23 cellular contexts compared by ENCODE assay signal in the genomic region with DNA sequence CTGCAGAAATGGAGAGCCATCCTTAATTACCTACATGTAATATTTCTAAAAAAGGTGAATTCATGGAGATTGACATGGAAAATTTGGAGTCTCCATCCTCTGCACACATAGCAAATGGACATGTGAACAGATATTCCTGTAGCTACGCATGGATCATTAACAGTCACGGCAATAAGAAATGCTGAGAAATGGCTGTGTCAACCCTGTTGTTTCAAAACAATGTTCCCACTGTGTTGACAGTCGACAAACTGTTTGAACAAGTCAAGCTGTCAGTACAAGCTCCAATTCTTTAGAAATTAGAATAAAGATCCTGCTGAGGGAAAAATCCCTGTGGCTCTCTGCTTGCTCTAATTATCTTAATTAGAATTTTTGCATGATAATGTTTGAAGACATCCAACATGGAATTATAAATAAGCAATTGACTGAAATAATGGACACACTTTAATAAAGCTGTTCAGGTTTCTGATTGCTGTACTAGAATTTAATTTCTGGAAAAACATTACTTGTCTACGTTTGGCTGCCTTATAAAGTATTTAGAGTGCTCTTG. TPM values are rescaled to one million over a fixed set of nuclear protein-coding genes. Genes with fewer than 3 reads are reported as not detected.
A peak's percentile ranks its signal among the peaks of the same experiment; 100 is the strongest.
DNase-seq lines count a peak whose midpoint lies in the region; ATAC-seq, FAIRE-seq and TF ChIP-seq lines count a peak whose summit lies in the region.
"Had no signal": no experiment of that assay in that cellular context is flagged by ENCODE, and none has a peak within 500 bp of the region (broad histone marks: within the 10 kb centered on the region; RNA-seq: fewer than 3 reads in every experiment).

No MANE protein-coding gene starts in this region.

- peak overlapping the region; percentile 78 for H3K27ac Mint-ChIP-seq in activated CD4-positive, alpha-beta T cell treated with anti-CD3 and anti-CD28 coated beads for 36 hours
- no peak overlapping the region for H3K27ac Mint-ChIP-seq in activated CD4-positive, alpha-beta T cell treated with anti-CD3 and anti-CD28 coated beads, Interleukin-2, amount 10 ng/mL, durations not matched to agents 24 days and 14 days
- H3K27ac Mint-ChIP-seq in CD14-positive monocyte: peak overlapping the region in 2 of 7 donors; percentile 6 to 11
- H3K27ac Mint-ChIP-seq: stimulated activated memory B cell treated with anti-CD40 and anti-IgM and Interleukin-4, amounts not matched to agents 10 μg/mL and 1 μg/mL and 100 μg/mL, for 72 hours; T-helper 1 cell treated with Interleukin-12 subunit alpha and Interleukin-12 subunit beta and Interleukin-4 antibody, amounts not matched to agents 30 μg/mL and 1 μg/mL, for 36 hours had no signal

- no peak overlapping the region for H3K4me3 Mint-ChIP-seq in activated CD4-positive, alpha-beta T cell treated with anti-CD3 and anti-CD28 coated beads for 36 hours
- no peak overlapping the region for H3K4me3 Mint-ChIP-seq in activated CD4-positive, alpha-beta T cell treated with anti-CD3 and anti-CD28 coated beads, Interleukin-2, amount 10 ng/mL, durations not matched to agents 24 days and 14 days
- H3K4me3 Mint-ChIP-seq in CD14-positive monocyte: no peak overlapping the region
- H3K4me3 Mint-ChIP-seq: activated naive CD8-positive, alpha-beta T cell treated with anti-CD3 and anti-CD28 coated beads, Interleukin-2, amount 10 ng/mL, durations not matched to agents 7 days and 5 days; effector memory CD8-positive, alpha-beta T cell; stimulated activated memory B cell treated with anti-CD40 and anti-IgM and Interleukin-4, amounts not matched to agents 10 μg/mL and 1 μg/mL and 100 μg/mL, for 72 hours; T-helper 1 cell treated with Interleukin-12 subunit alpha and Interleukin-12 subunit beta and Interleukin-4 antibody, amounts not matched to agents 30 μg/mL and 1 μg/mL, for 36 hours had no signal

- no peak overlapping the region for H3K4me3 ChIP-seq in pancreas
- H3K4me3 ChIP-seq in BE2C (ENCODE audit: low read depth, low read length): no peak overlapping the region
- H3K4me3 ChIP-seq: cardiac muscle cell, skin epidermis had no signal

- no peaks in the 10 kb centered on the region for H3K9me3 ChIP-seq in pancreas
- no peaks in the 10 kb centered on the region for H3K9me3 ChIP-seq in BE2C

- H3K36me3 Mint-ChIP-seq in activated CD4-positive, alpha-beta T cell treated with anti-CD3 and anti-CD28 coated beads for 36 hours (ENCODE audit: low read depth): peaks cover 78% of the 10 kb centered on the region
- peaks cover 71% of the 10 kb centered on the region for H3K36me3 Mint-ChIP-seq in activated CD4-positive, alpha-beta T cell treated with anti-CD3 and anti-CD28 coated beads, Interleukin-2, amount 10 ng/mL, durations not matched to agents 24 days and 14 days (ENCODE audit: low read depth)
- peaks cover 86 to 95% of the 10 kb centered on the region in 2 donors for H3K36me3 Mint-ChIP-seq in CD14-positive monocyte

- no peak for DNase-seq in activated CD4-positive, alpha-beta T cell treated with anti-CD3 and anti-CD28 coated beads for 36 hours
- no peak for DNase-seq in activated CD4-positive, alpha-beta T cell treated with anti-CD3 and anti-CD28 coated beads, Interleukin-2, amount 10 ng/mL, durations not matched to agents 24 days and 14 days
- DNase-seq in DMS79 treated with DMSO at 0.1 percent for 48 hours (lab: John Stamatoyannopoulos, UW): peak; percentile 68
- no peak for DNase-seq in pancreas
- DNase-seq in BE2C: no peak
- no peak for DNase-seq in CD14-positive monocyte (ENCODE audit: low spot score)
- DNase-seq in NCI-H524 (lab: John Stamatoyannopoulos, UW): no peak
- DNase-seq: ACHN; activated CD4-positive, CD25-positive, alpha-beta regulatory T cell; activated naive CD8-positive, alpha-beta T cell treated with anti-CD3 and anti-CD28 coated beads, Interleukin-2, amount 10 ng/mL, durations not matched to agents 7 days and 5 days; effector memory CD8-positive, alpha-beta T cell; kidney glomerular epithelial cell; midbrain; NCI-H2029 treated with DMSO at 0.1 percent for 48 hours had no signal

- H3K27ac ChIP-seq in VCaP (peak overlapping the region; percentile 98), pancreas (peak overlapping the region in 1 of 4 donors; percentile 13)
- H3K27ac ChIP-seq: cardiac muscle cell, skin epidermis had no signal

- no peak for FAIRE-seq in pancreas (lab: Jason Lieb, UNC)

- H3K27me3 Mint-ChIP-seq in activated CD4-positive, alpha-beta T cell treated with anti-CD3 and anti-CD28 coated beads for 36 hours: no peaks in the 10 kb centered on the region
- no peaks in the 10 kb centered on the region for H3K27me3 Mint-ChIP-seq in activated CD4-positive, alpha-beta T cell treated with anti-CD3 and anti-CD28 coated beads, Interleukin-2, amount 10 ng/mL, durations not matched to agents 24 days and 14 days
- no peaks in the 10 kb centered on the region for H3K27me3 Mint-ChIP-seq in CD14-positive monocyte (ENCODE audit: low read depth in 3 of 3)
- H3K27me3 Mint-ChIP-seq: activated naive CD8-positive, alpha-beta T cell treated with anti-CD3 and anti-CD28 coated beads, Interleukin-2, amount 10 ng/mL, durations not matched to agents 7 days and 5 days; effector memory CD8-positive, alpha-beta T cell; stimulated activated memory B cell treated with anti-CD40 and anti-IgM and Interleukin-4, amounts not matched to agents 10 μg/mL and 1 μg/mL and 100 μg/mL, for 72 hours had no signal

- ATAC-seq in activated CD4-positive, alpha-beta T cell treated with anti-CD3 and anti-CD28 coated beads for 36 hours: no peak
- peak in 3 of 4 donors; percentile 60 to 76 (median 68) for ATAC-seq in pancreas
- ATAC-seq: effector memory CD8-positive, alpha-beta T cell; Right ventricle myocardium inferior; stimulated activated memory B cell treated with anti-CD40 and anti-IgM and Interleukin-4, amounts not matched to agents 10 μg/mL and 1 μg/mL and 100 μg/mL, for 72 hours had no signal

- no peaks in the 10 kb centered on the region for H3K36me3 ChIP-seq in pancreas
- H3K36me3 ChIP-seq in BE2C: no peaks in the 10 kb centered on the region
- H3K36me3 ChIP-seq: cardiac muscle cell had no signal

- H3K4me1 ChIP-seq in pancreas (peaks cover 5 to 18% (median 17%) of the 10 kb centered on the region in 3 donors), BE2C (no peaks in the 10 kb centered on the region)

- CTCF ChIA-PET in activated CD4-positive, alpha-beta T cell treated with anti-CD3 and anti-CD28 coated beads for 36 hours (lab: Charles Lee): interaction anchor here (0.6 to 7.1 kb wide), 5 partner anchors 15 to 606 kb away, joined by 3 to 52 read pairs (median 4); no protein-coding TSS in a partner anchor

- H3K27me3 ChIP-seq in pancreas (no peaks in the 10 kb centered on the region), BE2C (no peaks in the 10 kb centered on the region)
- H3K27me3 ChIP-seq: cardiac muscle cell had no signal

- TF ChIP-seq CTCF in VCaP (conservative IDR thresholded peaks at IDR 0.05) (no peak), pancreas (IDR thresholded peaks at IDR 0.05) (no peak), BE2C (IDR thresholded peaks at IDR 0.05; ENCODE audit: low read depth, low read length) (no peak), CD14-positive monocyte (IDR thresholded peaks at IDR 0.05) (no peak)

- peaks cover 26% of the 10 kb centered on the region for H3K4me1 Mint-ChIP-seq in activated CD4-positive, alpha-beta T cell treated with anti-CD3 and anti-CD28 coated beads for 36 hours
- H3K4me1 Mint-ChIP-seq in activated CD4-positive, alpha-beta T cell treated with anti-CD3 and anti-CD28 coated beads, Interleukin-2, amount 10 ng/mL, durations not matched to agents 24 days and 14 days: peaks cover 10% of the 10 kb centered on the region
- no peaks in the 10 kb centered on the region for H3K4me1 Mint-ChIP-seq in CD14-positive monocyte

- no peaks in the 10 kb centered on the region for H3K9me3 Mint-ChIP-seq in activated CD4-positive, alpha-beta T cell treated with anti-CD3 and anti-CD28 coated beads for 36 hours (ENCODE audit: low read depth)
- no peaks in the 10 kb centered on the region for H3K9me3 Mint-ChIP-seq in activated CD4-positive, alpha-beta T cell treated with anti-CD3 and anti-CD28 coated beads, Interleukin-2, amount 10 ng/mL, durations not matched to agents 24 days and 14 days
- H3K9me3 Mint-ChIP-seq in CD14-positive monocyte: no peaks in the 10 kb centered on the region
- H3K9me3 Mint-ChIP-seq: activated naive CD8-positive, alpha-beta T cell treated with anti-CD3 and anti-CD28 coated beads, Interleukin-2, amount 10 ng/mL, durations not matched to agents 7 days and 5 days; effector memory CD8-positive, alpha-beta T cell; stimulated activated memory B cell treated with anti-CD40 and anti-IgM and Interleukin-4, amounts not matched to agents 10 μg/mL and 1 μg/mL and 100 μg/mL, for 72 hours; T-helper 1 cell treated with Interleukin-12 subunit alpha and Interleukin-12 subunit beta and Interleukin-4 antibody, amounts not matched to agents 30 μg/mL and 1 μg/mL, for 36 hours had no signal

- WGBS in pancreas, 2 donors: 9 to 13% methylated on average over 4 of the region's 4 CpGs

- POLR2A ChIA-PET in activated CD4-positive, alpha-beta T cell treated with anti-CD3 and anti-CD28 coated beads for 36 hours (lab: Charles Lee): interaction anchor here (0.8 kb wide), 1 partner anchor 18 kb away, joined by 3 read pairs; no protein-coding TSS in a partner anchor

- intact Hi-C loops in activated CD4-positive, alpha-beta T cell treated with anti-CD3 and anti-CD28 coated beads for 36 hours (cut with DNase I, micrococcal nuclease): no loop called here
- intact Hi-C loops in activated CD4-positive, alpha-beta T cell treated with anti-CD3 and anti-CD28 coated beads, Interleukin-2, amount 10 ng/mL, durations not matched to agents 24 days and 14 days (cut with micrococcal nuclease): no loop called here
- intact Hi-C loops in pancreas (cut with DNase I): no loop called here
- intact Hi-C loops in CD14-positive monocyte (cut with micrococcal nuclease): no loop called here

RNA-seq across cellular contexts. Expression of gene CPB2, which starts 37.9 kb away (rescaled TPM):
- total RNA-seq in activated CD4-positive, alpha-beta T cell treated with anti-CD3 and anti-CD28 coated beads for 36 hours: not detected
- total RNA-seq in activated CD4-positive, alpha-beta T cell treated with anti-CD3 and anti-CD28 coated beads, Interleukin-2, amount 10 ng/mL, durations not matched to agents 24 days and 14 days: not detected in 2 replicates
- under 1 TPM in 5 of 6 donors, not detected in 1; 0.08 to 0.79 (median 0.58) TPM for total RNA-seq in pancreas
- polyA plus RNA-seq in pancreas (under 1 TPM; 0.53 to 0.94 TPM), CD14-positive monocyte (under 1 TPM; 0.15 to 0.18 TPM)
- not detected for polyA plus RNA-seq in BE2C (2012; ENCODE audit: insufficient read depth, insufficient read length, low read depth)
- total RNA-seq: activated naive CD8-positive, alpha-beta T cell treated with anti-CD3 and anti-CD28 coated beads, Interleukin-2, amount 10 ng/mL, durations not matched to agents 7 days and 5 days; cardiac muscle cell; LHCN-M2; osteoblast; Right ventricle myocardium inferior; urinary bladder had no signal
- polyA plus RNA-seq: cardiac muscle cell had no signal

RNA-seq across cellular contexts. Expression of gene LCP1, which starts 39.2 kb away (rescaled TPM):
- total RNA-seq in activated CD4-positive, alpha-beta T cell treated with anti-CD3 and anti-CD28 coated beads for 36 hours: 1,000 to 10,000 TPM; 1,060 to 1,089 TPM
- total RNA-seq in activated CD4-positive, alpha-beta T cell treated with anti-CD3 and anti-CD28 coated beads, Interleukin-2, amount 10 ng/mL, durations not matched to agents 24 days and 14 days: 758 and 792 TPM in 2 replicates
- 10 to 100 TPM in 3 of 6 donors, 1 to 10 TPM in 3; 2.0 to 38.3 (median 11.1) TPM for total RNA-seq in pancreas
- 1 to 10 TPM; 3.5 to 3.7 TPM for polyA plus RNA-seq in pancreas
- 12.7 TPM for polyA plus RNA-seq in BE2C (2012; ENCODE audit: insufficient read depth, insufficient read length, low read depth)
- polyA plus RNA-seq in CD14-positive monocyte: 1,000 to 10,000 TPM; 1,636 to 2,003 TPM
- total RNA-seq: LHCN-M2 had no signal

Comparison
In these comparisons a context has a peak if more than half of its experiments do, and no peak if none do; other contexts are left out.
1. RNA of gene LCP1, which starts 39.2 kb away (total RNA-seq): 1,060 to 1,089 TPM in activated CD4-positive, alpha-beta T cell treated with anti-CD3 and anti-CD28 coated beads for 36 hours and 758 to 792 TPM in activated CD4-positive, alpha-beta T cell treated with anti-CD3 and anti-CD28 coated beads, Interleukin-2, amount 10 ng/mL, durations not matched to agents 24 days and 14 days; 2.0 to 38.3 TPM in pancreas; every median in the first group is over 10 times any median in the second.